In genomic region chr7:37765872-37766525, GRCh38 we compare ENCODE assay signal across 9 cellular contexts.
A peak's percentile ranks its signal among the peaks of the same experiment; 100 is the strongest.
DNase-seq lines count a peak whose midpoint lies in the region; ATAC-seq and TF ChIP-seq lines count a peak whose summit lies in the region.
"Had no signal": no experiment of that assay in that cellular context is flagged by ENCODE, and none has a peak within 500 bp of the region (broad histone marks: within the 10 kb centered on the region; RNA-seq: fewer than 3 reads in every experiment).

No MANE protein-coding gene starts in this region.

- intact Hi-C loops in dendritic cell treated with granulocyte-macrophage colony-stimulating factor and Interleukin-4, amounts not matched to agents 40 ng/mL and 50 ng/mL, for 4 days (cut with micrococcal nuclease), result loop anchor here (10.0 kb wide), 1 partner anchor 59 kb away; no protein-coding TSS in a partner anchor

- no peak for DNase-seq in HEK293T (ENCODE audit: extremely low spot score)
- no peak for DNase-seq in AG08396 (ENCODE audit: low spot score)
- no peak for DNase-seq in HT-29 (ENCODE audit: low spot score)
- no peak for DNase-seq in NCI-H2029 (lab: John Stamatoyannopoulos, UW)
- DNase-seq: NCI-H1436 had no signal

- peak overlapping the region; percentile 30 for H3K4me3 Mint-ChIP-seq in dendritic cell treated with granulocyte-macrophage colony-stimulating factor and Interleukin-4, amounts not matched to agents 40 ng/mL and 50 ng/mL, for 4 days

- H3K36me3 Mint-ChIP-seq in dendritic cell treated with granulocyte-macrophage colony-stimulating factor and Interleukin-4, amounts not matched to agents 40 ng/mL and 50 ng/mL, for 4 days (ENCODE audit: low read depth), result peaks cover 35% of the 10 kb centered on the region

- CTCF ChIA-PET in HEK293T (lab: Yijun Ruan, JAX), result no interaction called here

- peaks cover 10% of the 10 kb centered on the region for H3K9me3 Mint-ChIP-seq in dendritic cell treated with granulocyte-macrophage colony-stimulating factor and Interleukin-4, amounts not matched to agents 40 ng/mL and 50 ng/mL, for 4 days

- H3K4me1 Mint-ChIP-seq in dendritic cell treated with granulocyte-macrophage colony-stimulating factor and Interleukin-4, amounts not matched to agents 40 ng/mL and 50 ng/mL, for 4 days (ENCODE audit: low read depth), result peaks cover 56% of the 10 kb centered on the region

- peak; percentile 96 for ATAC-seq in GM18502 (IDR thresholded peaks at IDR 0.05; ENCODE audit: poor library complexity, unreplicated experiment)
- peak; percentile 93 for ATAC-seq in GM21423 (IDR thresholded peaks at IDR 0.05; ENCODE audit: unreplicated experiment)
- ATAC-seq in HG03457 (IDR thresholded peaks at IDR 0.05; ENCODE audit: unreplicated experiment), result peak; percentile 92

- POLR2A ChIA-PET in HEK293T (lab: Yijun Ruan, JAX), result no interaction called here

- peak overlapping the region; percentile 89 for H3K27ac Mint-ChIP-seq in dendritic cell treated with granulocyte-macrophage colony-stimulating factor and Interleukin-4, amounts not matched to agents 40 ng/mL and 50 ng/mL, for 4 days

- no peaks in the 10 kb centered on the region for H3K27me3 Mint-ChIP-seq in dendritic cell treated with granulocyte-macrophage colony-stimulating factor and Interleukin-4, amounts not matched to agents 40 ng/mL and 50 ng/mL, for 4 days

TF ChIP-seq in HEK293T, 16 proteins besides CTCF, POLR2A, EP300 and RAD21:
- TF ChIP-seq TARDBP (IDR thresholded peaks at IDR 0.05), result no peak
- TF ChIP-seq PKNOX1 (IDR thresholded peaks at IDR 0.05), result no peak
- no peak for TF ChIP-seq FOXM1 (IDR thresholded peaks at IDR 0.05; ENCODE audit: borderline replicate concordance)
